26 cellular contexts compared by ENCODE assay signal in the genomic region with DNA sequence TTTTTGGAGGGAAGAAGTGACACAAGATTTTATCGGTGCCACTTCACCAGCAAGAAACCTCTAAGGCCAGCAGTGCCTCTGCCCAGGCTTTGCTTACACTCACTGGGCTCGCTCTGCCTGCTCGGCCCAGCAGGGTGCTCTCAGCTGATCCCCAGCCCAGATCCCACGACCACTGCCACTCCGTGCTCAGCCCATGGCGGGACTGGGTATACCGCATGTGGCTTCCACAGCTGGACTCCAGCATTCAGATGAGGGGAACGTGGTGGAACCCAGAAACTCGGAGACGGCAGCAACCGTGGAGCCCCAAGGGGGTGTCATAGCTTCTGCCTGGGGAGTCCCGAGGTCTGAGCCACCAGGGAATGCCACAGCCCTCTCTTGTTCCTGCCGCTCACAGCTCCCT. TPM values are rescaled to one million over a fixed set of nuclear protein-coding genes. Genes with fewer than 3 reads are reported as not detected.
A peak's percentile ranks its signal among the peaks of the same experiment; 100 is the strongest.
DNase-seq lines count a peak whose midpoint lies in the region; ATAC-seq and TF ChIP-seq lines count a peak whose summit lies in the region.
"Had no signal": no experiment of that assay in that cellular context is flagged by ENCODE, and none has a peak within 500 bp of the region (broad histone marks: within the 10 kb centered on the region; RNA-seq: fewer than 3 reads in every experiment).

No MANE protein-coding gene starts in this region.

- intact Hi-C loops in activated CD8-positive, alpha-beta T cell treated with anti-CD3 and anti-CD28 coated beads for 36 hours (cut with micrococcal nuclease) = no loop called here
- intact Hi-C loops in psoas muscle (cut with DNase I) = loop anchor here in 1 of 2 donors (5.0 kb wide), 1 partner anchor 75 kb away; no protein-coding TSS in a partner anchor

- DNase-seq in activated CD8-positive, alpha-beta T cell treated with anti-CD3 and anti-CD28 coated beads for 36 hours = no peak
- DNase-seq in activated CD8-positive, alpha-beta T cell treated with anti-CD3 and anti-CD28 coated beads, Interleukin-2, amount 10 ng/mL, durations not matched to agents 7 days and 5 days = no peak
- no peak for DNase-seq in T-helper 17 cell
- no peak for DNase-seq in left lobe of liver (ENCODE audit: low spot score)
- no peak for DNase-seq in psoas muscle
- DNase-seq in germinal center (ENCODE audit: low spot score) = no peak
- DNase-seq in NCI-H774 (lab: John Stamatoyannopoulos, UW) = no peak
- DNase-seq: CD4-positive, CD25-positive, alpha-beta regulatory T cell; COR-L47; DMS 273 treated with DMSO at 0.1 percent for 48 hours; DND-41; GDM1; H7; MM.1S; NCI-H1092; NCI-H1436 treated with DMSO at 0.1 percent for 48 hours; NCI-H2029 treated with DMSO at 0.1 percent for 48 hours; NCI-H2171 treated with DMSO at 0.1 percent for 48 hours; NCI-H446 treated with DMSO at 0.1 percent for 48 hours; NCI-H69; NK-92 treated with Interleukin-12 subunit alpha and Interleukin-12 subunit beta, amount 100 ng/mL, for 24 hours; Peyer's patch; SHP77 had no signal

- H3K27me3 Mint-ChIP-seq in activated CD8-positive, alpha-beta T cell treated with anti-CD3 and anti-CD28 coated beads for 36 hours = no peaks in the 10 kb centered on the region
- H3K27me3 Mint-ChIP-seq in activated CD8-positive, alpha-beta T cell treated with anti-CD3 and anti-CD28 coated beads, Interleukin-2, amount 10 ng/mL, durations not matched to agents 7 days and 5 days (ENCODE audit: low read depth) = no peaks in the 10 kb centered on the region
- H3K27me3 Mint-ChIP-seq in T-helper 17 cell = no peaks in the 10 kb centered on the region
- H3K27me3 Mint-ChIP-seq: CD4-positive, CD25-positive, alpha-beta regulatory T cell had no signal

- peaks cover 65% of the 10 kb centered on the region for H3K4me1 Mint-ChIP-seq in activated CD8-positive, alpha-beta T cell treated with anti-CD3 and anti-CD28 coated beads for 36 hours (ENCODE audit: low read depth)
- H3K4me1 Mint-ChIP-seq in activated CD8-positive, alpha-beta T cell treated with anti-CD3 and anti-CD28 coated beads, Interleukin-2, amount 10 ng/mL, durations not matched to agents 7 days and 5 days (ENCODE audit: low read depth) = peaks cover 48% of the 10 kb centered on the region
- H3K4me1 Mint-ChIP-seq in T-helper 17 cell = peaks cover 56% of the 10 kb centered on the region

- H3K27ac ChIP-seq in psoas muscle = no peak overlapping the region
- H3K27ac ChIP-seq: 22Rv1, Peyer's patch, SK-N-MC had no signal

- ATAC-seq in activated CD8-positive, alpha-beta T cell treated with anti-CD3 and anti-CD28 coated beads for 36 hours = no peak
- ATAC-seq in activated CD8-positive, alpha-beta T cell treated with anti-CD3 and anti-CD28 coated beads, Interleukin-2, amount 10 ng/mL, durations not matched to agents 7 days and 5 days = no peak
- ATAC-seq in T-helper 17 cell = no peak
- ATAC-seq in left lobe of liver = peak; percentile 27
- ATAC-seq in psoas muscle = peak in 3 of 4 donors; percentile 20 to 48 (median 25)
- ATAC-seq in GM21526 (IDR thresholded peaks at IDR 0.05; ENCODE audit: low FRiP score, unreplicated experiment) = no peak

- POLR2A ChIA-PET in activated CD8-positive, alpha-beta T cell treated with anti-CD3 and anti-CD28 coated beads for 36 hours (lab: Charles Lee) = interaction anchor here (0.6 to 2.7 kb wide), 3 partner anchors 10 to 28 kb away, joined by 3 to 11 read pairs (median 5); no protein-coding TSS in a partner anchor
- POLR2A ChIA-PET in activated CD8-positive, alpha-beta T cell treated with anti-CD3 and anti-CD28 coated beads, Interleukin-2, amount 10 ng/mL, durations not matched to agents 7 days and 5 days (lab: Charles Lee) = no interaction called here

- 96 to 97% (median 97%) methylated on average over 13 of the region's 13 CpGs for WGBS in psoas muscle, 3 donors

- no peaks in the 10 kb centered on the region for H3K27me3 ChIP-seq in psoas muscle (ENCODE audit: insufficient read depth in 3 of 3, low read length in 2 of 3)
- H3K27me3 ChIP-seq: Peyer's patch had no signal

- H3K4me1 ChIP-seq in psoas muscle = peaks cover 56% of the 10 kb centered on the region

- no peak overlapping the region for H3K4me3 Mint-ChIP-seq in activated CD8-positive, alpha-beta T cell treated with anti-CD3 and anti-CD28 coated beads for 36 hours
- H3K4me3 Mint-ChIP-seq in activated CD8-positive, alpha-beta T cell treated with anti-CD3 and anti-CD28 coated beads, Interleukin-2, amount 10 ng/mL, durations not matched to agents 7 days and 5 days = no peak overlapping the region
- no peak overlapping the region for H3K4me3 Mint-ChIP-seq in T-helper 17 cell

- no peak overlapping the region for H3K4me3 ChIP-seq in psoas muscle
- H3K4me3 ChIP-seq: Peyer's patch, SK-N-MC had no signal

- CTCF ChIA-PET in activated CD8-positive, alpha-beta T cell treated with anti-CD3 and anti-CD28 coated beads for 36 hours (lab: Charles Lee) = no interaction called here
- CTCF ChIA-PET in activated CD8-positive, alpha-beta T cell treated with anti-CD3 and anti-CD28 coated beads, Interleukin-2, amount 10 ng/mL, durations not matched to agents 7 days and 5 days (lab: Charles Lee) = interaction anchor here (1.4 kb wide), 1 partner anchor 14 kb away, joined by 4 read pairs; no protein-coding TSS in a partner anchor

- no peaks in the 10 kb centered on the region for H3K9me3 ChIP-seq in T-helper 17 cell (ENCODE audit: control insufficient read depth, low read length, poor library complexity, severe bottlenecking)
- no peaks in the 10 kb centered on the region for H3K9me3 ChIP-seq in psoas muscle
- H3K9me3 ChIP-seq: Peyer's patch had no signal

- peak overlapping the region; percentile 7 for H3K27ac Mint-ChIP-seq in activated CD8-positive, alpha-beta T cell treated with anti-CD3 and anti-CD28 coated beads for 36 hours
- H3K27ac Mint-ChIP-seq in activated CD8-positive, alpha-beta T cell treated with anti-CD3 and anti-CD28 coated beads, Interleukin-2, amount 10 ng/mL, durations not matched to agents 7 days and 5 days = no peak overlapping the region
- peak overlapping the region; percentile 68 for H3K27ac Mint-ChIP-seq in T-helper 17 cell
- H3K27ac Mint-ChIP-seq: CD4-positive, CD25-positive, alpha-beta regulatory T cell had no signal

- no peak for TF ChIP-seq CTCF in activated CD8-positive, alpha-beta T cell treated with anti-CD3 and anti-CD28 coated beads for 36 hours (IDR thresholded peaks at IDR 0.05)
- no peak for TF ChIP-seq CTCF in psoas muscle (IDR thresholded peaks at IDR 0.05)

- peaks cover 23% of the 10 kb centered on the region for H3K36me3 Mint-ChIP-seq in activated CD8-positive, alpha-beta T cell treated with anti-CD3 and anti-CD28 coated beads for 36 hours (ENCODE audit: low read depth)
- H3K36me3 Mint-ChIP-seq in activated CD8-positive, alpha-beta T cell treated with anti-CD3 and anti-CD28 coated beads, Interleukin-2, amount 10 ng/mL, durations not matched to agents 7 days and 5 days (ENCODE audit: low read depth) = peaks cover 42% of the 10 kb centered on the region
- H3K36me3 Mint-ChIP-seq in T-helper 17 cell (ENCODE audit: low read depth) = no peaks in the 10 kb centered on the region

- H3K9me3 Mint-ChIP-seq in activated CD8-positive, alpha-beta T cell treated with anti-CD3 and anti-CD28 coated beads for 36 hours = no peaks in the 10 kb centered on the region
- H3K9me3 Mint-ChIP-seq in activated CD8-positive, alpha-beta T cell treated with anti-CD3 and anti-CD28 coated beads, Interleukin-2, amount 10 ng/mL, durations not matched to agents 7 days and 5 days (ENCODE audit: insufficient read depth) = no peaks in the 10 kb centered on the region

- no peaks in the 10 kb centered on the region for H3K36me3 ChIP-seq in psoas muscle (ENCODE audit: insufficient read depth in 1 of 2, low read depth in 1 of 2)
- H3K36me3 ChIP-seq: Peyer's patch had no signal

RNA-seq across cellular contexts. Expression of a gene that starts 12.9 kb away (rescaled TPM):
- 10 to 100 TPM; 34.1 to 34.6 TPM for total RNA-seq in activated CD8-positive, alpha-beta T cell treated with anti-CD3 and anti-CD28 coated beads for 36 hours
- total RNA-seq in activated CD8-positive, alpha-beta T cell treated with anti-CD3 and anti-CD28 coated beads, Interleukin-2, amount 10 ng/mL, durations not matched to agents 7 days and 5 days = 10 to 100 TPM; 51.1 to 54.2 TPM
- total RNA-seq in T-helper 17 cell = 10 to 100 TPM; 52.0 to 66.7 TPM
- total RNA-seq in left lobe of liver = 17.2 TPM
- 100 to 1,000 TPM; 104 to 149 (median 116) TPM for total RNA-seq in psoas muscle
- polyA plus RNA-seq in psoas muscle = 10 to 100 TPM; 20.0 to 59.3 (median 53.8) TPM

Comparison
In these comparisons a context has a peak if more than half of its experiments do, and no peak if none do; other contexts are left out.
1. ATAC-seq: peak in left lobe of liver (single experiment) and psoas muscle (3 of 4); none in activated CD8-positive, alpha-beta T cell treated with anti-CD3 and anti-CD28 coated beads for 36 hours (single experiment), activated CD8-positive, alpha-beta T cell treated with anti-CD3 and anti-CD28 coated beads, Interleukin-2, amount 10 ng/mL, durations not matched to agents 7 days and 5 days (single experiment), T-helper 17 cell (single experiment) and GM21526 (single experiment).